In the genomic region with DNA sequence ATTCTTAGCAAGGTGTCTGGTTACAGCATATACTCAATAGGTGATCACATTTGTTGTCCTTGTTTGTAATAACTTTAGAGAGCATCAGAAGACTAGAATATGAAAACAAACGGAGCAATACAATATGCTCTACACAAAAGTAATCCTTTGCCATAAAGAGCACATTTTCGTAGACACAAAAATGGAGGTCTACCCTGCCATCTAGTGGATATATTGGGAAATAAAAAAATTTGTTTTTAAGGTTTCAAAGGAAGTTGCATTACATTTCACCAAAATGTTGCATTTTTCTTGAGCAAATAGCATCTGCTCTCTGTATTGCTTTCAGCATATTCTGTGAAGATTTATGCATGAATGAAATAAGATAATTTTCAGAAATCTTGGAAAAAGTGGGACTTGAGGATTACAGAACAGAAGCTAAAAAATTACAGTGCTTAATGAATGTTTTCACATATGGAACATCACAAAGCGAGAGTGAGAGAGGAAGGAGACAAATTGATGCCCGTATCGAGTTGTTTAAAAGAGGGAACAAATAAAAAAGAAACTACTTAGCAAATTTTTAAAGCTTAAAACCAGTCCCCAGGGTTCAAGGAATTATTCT, we compare ENCODE assay signal across 7 cellular contexts.
DNase-seq lines count a peak whose midpoint lies in the region; ATAC-seq and TF ChIP-seq lines count a peak whose summit lies in the region.

No MANE protein-coding gene starts in this region.

- no peak overlapping the region for H2AFZ ChIP-seq in OCI-LY1 (ENCODE audit: low read length)

- POLR2A ChIA-PET in HEK293T (lab: Yijun Ruan, JAX): interaction anchor here (0.5 kb wide), 1 partner anchor 928 kb away, joined by 3 read pairs; no protein-coding TSS in a partner anchor
- POLR2A ChIA-PET in activated CD4-positive, alpha-beta memory T cell treated with anti-CD3 and anti-CD28 coated beads for 36 hours (lab: Charles Lee): no interaction called here

- TF ChIP-seq EP300 in esophagus muscularis mucosa (IDR thresholded peaks at IDR 0.05): no peak

- peak; percentile 32 for DNase-seq in G401 (ENCODE audit: low spot score)
- peak; percentile 22 for DNase-seq in HEK293T (ENCODE audit: extremely low spot score)
- no peak for DNase-seq in esophagus muscularis mucosa (ENCODE audit: extremely low spot score)
- DNase-seq in progenitor cell of endocrine pancreas (ENCODE audit: low spot score, unreplicated experiment): no peak
- no peak for DNase-seq in activated CD4-positive, alpha-beta memory T cell treated with anti-CD3 and anti-CD28 coated beads for 36 hours

- CTCF ChIA-PET in HEK293T (lab: Yijun Ruan, JAX): no interaction called here
- CTCF ChIA-PET in activated CD4-positive, alpha-beta memory T cell treated with anti-CD3 and anti-CD28 coated beads for 36 hours (lab: Charles Lee): interaction anchor here (0.6 to 1.6 kb wide), 8 partner anchors 10 to 1221 kb away, joined by 3 to 7 read pairs (median 4); no protein-coding TSS in a partner anchor

- 15% methylated on average over 5 of the region's 5 CpGs for WGBS in esophagus muscularis mucosa

- no peaks in the 10 kb centered on the region for H3F3A ChIP-seq in OCI-LY1 (ENCODE audit: insufficient read depth, low read length)

- no peaks in the 10 kb centered on the region for H3K9me2 ChIP-seq in OCI-LY1 (ENCODE audit: low read depth, low read length)

- no peaks in the 10 kb centered on the region for H3K9me3 Mint-ChIP-seq in progenitor cell of endocrine pancreas (ENCODE audit: low read depth)
- no peaks in the 10 kb centered on the region for H3K9me3 Mint-ChIP-seq in activated CD4-positive, alpha-beta memory T cell treated with anti-CD3 and anti-CD28 coated beads for 36 hours

- H4K20me1 ChIP-seq in OCI-LY1 (ENCODE audit: insufficient read depth, low read length): no peaks in the 10 kb centered on the region

- H3K36me3 Mint-ChIP-seq in progenitor cell of endocrine pancreas (ENCODE audit: insufficient read depth): no peaks in the 10 kb centered on the region
- no peaks in the 10 kb centered on the region for H3K36me3 Mint-ChIP-seq in activated CD4-positive, alpha-beta memory T cell treated with anti-CD3 and anti-CD28 coated beads for 36 hours

- ATAC-seq in HG02763 (IDR thresholded peaks at IDR 0.05; ENCODE audit: unreplicated experiment): no peak

- H3K27me3 ChIP-seq in OCI-LY1 (ENCODE audit: insufficient read depth, low read length) (no peaks in the 10 kb centered on the region), esophagus muscularis mucosa (no peaks in the 10 kb centered on the region)

- intact Hi-C loops in esophagus muscularis mucosa (cut with DNase I): loop anchor here (5.0 kb wide), 1 partner anchor 1220 kb away; no protein-coding TSS in a partner anchor
- intact Hi-C loops in activated CD4-positive, alpha-beta memory T cell treated with anti-CD3 and anti-CD28 coated beads for 36 hours (cut with micrococcal nuclease): loop anchor here (1.0 to 10.0 kb wide), 4 partner anchors 550 to 1219 kb away; no protein-coding TSS in a partner anchor

- no peak overlapping the region for H3K9ac ChIP-seq in OCI-LY1 (ENCODE audit: low read length)

- no peaks in the 10 kb centered on the region for H3K4me1 Mint-ChIP-seq in progenitor cell of endocrine pancreas (ENCODE audit: low read depth)
- no peaks in the 10 kb centered on the region for H3K4me1 Mint-ChIP-seq in activated CD4-positive, alpha-beta memory T cell treated with anti-CD3 and anti-CD28 coated beads for 36 hours (ENCODE audit: low read depth)

- H3K4me1 ChIP-seq in OCI-LY1 (ENCODE audit: insufficient read depth, low read length, severe bottlenecking) (no peaks in the 10 kb centered on the region), esophagus muscularis mucosa (no peaks in the 10 kb centered on the region)

- H3K9me3 ChIP-seq in OCI-LY1 (ENCODE audit: low read length) (no peaks in the 10 kb centered on the region), esophagus muscularis mucosa (no peaks in the 10 kb centered on the region)

- H3K4me2 ChIP-seq in OCI-LY1 (ENCODE audit: low read length): no peak overlapping the region

- H3K27ac ChIP-seq in OCI-LY1 (ENCODE audit: low read depth, low read length, poor library complexity, severe bottlenecking) (no peak overlapping the region), esophagus muscularis mucosa (replicated peaks in 1 of 4) (peak overlapping the region in 1 of 4 donors; percentile 34)

- TF ChIP-seq CTCF in OCI-LY1 (IDR thresholded peaks at IDR 0.05; ENCODE audit: low read length) (peak; percentile 62), esophagus muscularis mucosa (IDR thresholded peaks at IDR 0.05) (peak; percentile 50 to 66 (median 66)), progenitor cell of endocrine pancreas (IDR thresholded peaks at IDR 0.05; ENCODE audit: unreplicated experiment) (peak; percentile 70)

- H3K36me3 ChIP-seq in OCI-LY1 (ENCODE audit: insufficient read depth, low read length) (no peaks in the 10 kb centered on the region), esophagus muscularis mucosa (no peaks in the 10 kb centered on the region)

- no peak overlapping the region for H3K27ac Mint-ChIP-seq in progenitor cell of endocrine pancreas
- no peak overlapping the region for H3K27ac Mint-ChIP-seq in activated CD4-positive, alpha-beta memory T cell treated with anti-CD3 and anti-CD28 coated beads for 36 hours

- H3K27me3 Mint-ChIP-seq in progenitor cell of endocrine pancreas: no peaks in the 10 kb centered on the region
- H3K27me3 Mint-ChIP-seq in activated CD4-positive, alpha-beta memory T cell treated with anti-CD3 and anti-CD28 coated beads for 36 hours: peaks cover 1% of the 10 kb centered on the region

- in situ Hi-C loops in G401 (cut with HindIII; ENCODE audit: low sequenced_read_pairs): no loop called here

- no peak for TF ChIP-seq POLR2A in esophagus muscularis mucosa (IDR thresholded peaks at IDR 0.05; ENCODE audit: low read depth)

- no peak overlapping the region for H3K4me3 Mint-ChIP-seq in progenitor cell of endocrine pancreas (ENCODE audit: low read depth)
- H3K4me3 Mint-ChIP-seq in activated CD4-positive, alpha-beta memory T cell treated with anti-CD3 and anti-CD28 coated beads for 36 hours: no peak overlapping the region

- no peaks in the 10 kb centered on the region for H3K79me2 ChIP-seq in OCI-LY1 (ENCODE audit: insufficient read depth, low read length)

- H3K4me3 ChIP-seq in OCI-LY1 (ENCODE audit: low read depth, low read length, poor library complexity, severe bottlenecking) (no peak overlapping the region), esophagus muscularis mucosa (peak overlapping the region in 2 of 4 donors; percentile 6 to 19)

TF ChIP-seq in HEK293T, 16 proteins besides CTCF, POLR2A, EP300 and RAD21:
- TF ChIP-seq ARNT (IDR thresholded peaks at IDR 0.05): no peak
- no peak for TF ChIP-seq BHLHE40 (IDR thresholded peaks at IDR 0.05; ENCODE audit: borderline replicate concordance)
- no peak for TF ChIP-seq FOXM1 (IDR thresholded peaks at IDR 0.05; ENCODE audit: borderline replicate concordance)
- TF ChIP-seq SUZ12 (IDR thresholded peaks at IDR 0.05): no peak
- TF ChIP-seq FOXA1 (IDR thresholded peaks at IDR 0.05): no peak
- no peak for TF ChIP-seq NFRKB (IDR thresholded peaks at IDR 0.05)
- no peak for TF ChIP-seq ZNF384 (IDR thresholded peaks at IDR 0.05)
- TF ChIP-seq LEF1 (IDR thresholded peaks at IDR 0.05; ENCODE audit: borderline replicate concordance): no peak
- TF ChIP-seq HDGF (IDR thresholded peaks at IDR 0.05; ENCODE audit: borderline replicate concordance): no peak
- no peak for TF ChIP-seq SP1 (IDR thresholded peaks at IDR 0.05)
TF ChIP-seq in HEK293T: peak in this region for 0.

Comparison
In these comparisons a context has a peak if more than half of its experiments do, and no peak if none do; other contexts are left out.
1. DNase-seq: peak in G401 (single experiment) and HEK293T (single experiment); none in esophagus muscularis mucosa (single experiment), progenitor cell of endocrine pancreas (single experiment) and activated CD4-positive, alpha-beta memory T cell treated with anti-CD3 and anti-CD28 coated beads for 36 hours (single experiment).
2. Peak in every context shown above with its lines, with median percentiles within 50 percentile points of each other: CTCF ChIP-seq.